ENCODE assay signal across 8 cellular contexts in genomic region chr15:52227456-52227855, GRCh38. TPM values are rescaled to one million over a fixed set of nuclear protein-coding genes. Genes with fewer than 3 reads are reported as not detected.
DNase-seq lines count a peak whose midpoint lies in the region; ATAC-seq, FAIRE-seq and TF ChIP-seq lines count a peak whose summit lies in the region.

No MANE protein-coding gene starts in this region.

- H3K4me3 Mint-ChIP-seq in activated T-helper 2 cell treated with anti-CD3 and anti-CD28 coated beads, Interferon-gamma antibody, Interleukin-2, Interleukin-4, amounts not matched to agents 10 μg/mL and 5 μg/mL and 100 μg/mL, durations not matched to agents 14 hours and 24 hours and 36 hours (ENCODE audit: low read depth): no peak overlapping the region

- H3K9me3 ChIP-seq in Karpas-422 (ENCODE audit: low read length) (no peaks in the 10 kb centered on the region), pancreas (no peaks in the 10 kb centered on the region)

- H3K4me1 ChIP-seq in Karpas-422 (ENCODE audit: low read length) (peaks cover 21% of the 10 kb centered on the region), pancreas (peaks cover 9 to 12% (median 11%) of the 10 kb centered on the region in 3 donors)

- 25 to 31% methylated on average over 5 of the region's 5 CpGs for WGBS in pancreas, 2 donors

- no peak overlapping the region for H3K4me3 ChIP-seq in GM06990 (replicated peaks; ENCODE audit: low read depth, low read length)
- H3K4me3 ChIP-seq in Karpas-422 (ENCODE audit: low read length): no peak overlapping the region
- H3K4me3 ChIP-seq in pancreas: no peak overlapping the region

- no peak overlapping the region for H3K27ac Mint-ChIP-seq in activated T-helper 2 cell treated with anti-CD3 and anti-CD28 coated beads, Interferon-gamma antibody, Interleukin-2, Interleukin-4, amounts not matched to agents 10 μg/mL and 5 μg/mL and 100 μg/mL, durations not matched to agents 14 hours and 24 hours and 36 hours

- H3K27ac ChIP-seq in Karpas-422 (ENCODE audit: low read length) (no peak overlapping the region), pancreas (peak overlapping the region in 2 of 4 donors; percentile 42 to 73)

- H3K27me3 Mint-ChIP-seq in activated T-helper 2 cell treated with anti-CD3 and anti-CD28 coated beads, Interferon-gamma antibody, Interleukin-2, Interleukin-4, amounts not matched to agents 10 μg/mL and 5 μg/mL and 100 μg/mL, durations not matched to agents 14 hours and 24 hours and 36 hours (ENCODE audit: low read depth): no peaks in the 10 kb centered on the region

- FAIRE-seq in frontal cortex (lab: Jason Lieb, UNC): no peak
- no peak for FAIRE-seq in pancreas (lab: Jason Lieb, UNC)

- TF ChIP-seq CTCF in GM06990 (IDR thresholded peaks at IDR 0.05; ENCODE audit: insufficient read depth, low read length, poor library complexity, severe bottlenecking) (peak; percentile 82), pancreas (IDR thresholded peaks at IDR 0.05) (peak; percentile 49 to 77 (median 66))

- H3K4me1 Mint-ChIP-seq in activated T-helper 2 cell treated with anti-CD3 and anti-CD28 coated beads, Interferon-gamma antibody, Interleukin-2, Interleukin-4, amounts not matched to agents 10 μg/mL and 5 μg/mL and 100 μg/mL, durations not matched to agents 14 hours and 24 hours and 36 hours (ENCODE audit: low read depth): peaks cover 21% of the 10 kb centered on the region

- no peaks in the 10 kb centered on the region for H3K9me3 Mint-ChIP-seq in activated T-helper 2 cell treated with anti-CD3 and anti-CD28 coated beads, Interferon-gamma antibody, Interleukin-2, Interleukin-4, amounts not matched to agents 10 μg/mL and 5 μg/mL and 100 μg/mL, durations not matched to agents 14 hours and 24 hours and 36 hours

- DNase-seq in GM06990 (ENCODE audit: extremely low read depth, insufficient read length) (peak; percentile 77), H4 (ENCODE audit: low spot score) (peak; percentile 82), Karpas-422 (peak; percentile 92), RPMI8226 (peak; percentile 86), frontal cortex (ENCODE audit: low spot score in 2 of 2) (peak; percentile 19 to 75), pancreas (peak in 4 of 6 donors; percentile 72 to 86 (median 83)), ureter (ENCODE audit: low spot score) (peak; percentile 73)
- peak; percentile 65 for DNase-seq in activated T-helper 2 cell treated with anti-CD3 and anti-CD28 coated beads, Interferon-gamma antibody, Interleukin-2, Interleukin-4, amounts not matched to agents 10 μg/mL and 5 μg/mL and 100 μg/mL, durations not matched to agents 14 hours and 24 hours and 36 hours (ENCODE audit: low spot score)

- no peaks in the 10 kb centered on the region for H4K20me1 ChIP-seq in Karpas-422 (ENCODE audit: insufficient read depth, low read depth, low read length)

- no peak overlapping the region for H3K9ac ChIP-seq in Karpas-422 (ENCODE audit: low read length)

- no peak overlapping the region for H3K4me2 ChIP-seq in Karpas-422 (ENCODE audit: low read depth, low read length, poor library complexity, severe bottlenecking)

- no peaks in the 10 kb centered on the region for H3K36me3 Mint-ChIP-seq in activated T-helper 2 cell treated with anti-CD3 and anti-CD28 coated beads, Interferon-gamma antibody, Interleukin-2, Interleukin-4, amounts not matched to agents 10 μg/mL and 5 μg/mL and 100 μg/mL, durations not matched to agents 14 hours and 24 hours and 36 hours (ENCODE audit: low read depth)

- H3K27me3 ChIP-seq in GM06990 (replicated peaks; ENCODE audit: control insufficient read depth, insufficient read depth, low read length): no peaks in the 10 kb centered on the region
- H3K27me3 ChIP-seq in Karpas-422 (ENCODE audit: low read length): no peaks in the 10 kb centered on the region
- H3K27me3 ChIP-seq in pancreas: no peaks in the 10 kb centered on the region

- no peaks in the 10 kb centered on the region for H3K79me2 ChIP-seq in Karpas-422 (ENCODE audit: low read length)

- intact Hi-C loops in activated T-helper 2 cell treated with anti-CD3 and anti-CD28 coated beads, Interferon-gamma antibody, Interleukin-2, Interleukin-4, amounts not matched to agents 10 μg/mL and 5 μg/mL and 100 μg/mL, durations not matched to agents 14 hours and 24 hours and 36 hours (cut with micrococcal nuclease): loop anchor here (1.0 to 2.0 kb wide), 3 partner anchors 49 to 339 kb away; no protein-coding TSS in a partner anchor
- intact Hi-C loops in pancreas (cut with DNase I): no loop called here

- peak; percentile 78 to 96 (median 93) for ATAC-seq in pancreas

- H3K9me2 ChIP-seq in Karpas-422 (replicated peaks; ENCODE audit: insufficient read depth, low read length): no peaks in the 10 kb centered on the region

- no peaks in the 10 kb centered on the region for H3K36me3 ChIP-seq in GM06990 (ENCODE audit: control insufficient read depth, insufficient read depth, low read length)
- no peaks in the 10 kb centered on the region for H3K36me3 ChIP-seq in Karpas-422 (ENCODE audit: insufficient read depth, low read length)
- H3K36me3 ChIP-seq in pancreas: peaks cover 0 to 40% (median 11%) of the 10 kb centered on the region in 3 donors

- no peak overlapping the region for H2AFZ ChIP-seq in Karpas-422 (ENCODE audit: low read length)

RNA-seq across cellular contexts. Expression of gene GNB5, which starts 36.3 kb away (rescaled TPM):
- 12.9 and 25.6 TPM in 2 replicates for total RNA-seq in H4 (2014; rRNA removed; shearing (Covaris generic))
- 23.7 and 25.8 TPM in 2 replicates for total RNA-seq in Karpas-422 (2014; rRNA removed; shearing (Covaris generic); ENCODE audit: low replicate concordance)
- 25.8 and 27.4 TPM in 2 replicates for total RNA-seq in activated T-helper 2 cell treated with anti-CD3 and anti-CD28 coated beads, Interferon-gamma antibody, Interleukin-2, Interleukin-4, amounts not matched to agents 10 μg/mL and 5 μg/mL and 100 μg/mL, durations not matched to agents 14 hours and 24 hours and 36 hours
- total RNA-seq in frontal cortex (34.2 TPM), pancreas (10 to 100 TPM; 12.2 to 19.0 (median 15.6) TPM), ureter (29.4 TPM)
- polyA plus RNA-seq in pancreas: 10 to 100 TPM; 15.7 to 28.2 TPM
